In the genomic region with DNA sequence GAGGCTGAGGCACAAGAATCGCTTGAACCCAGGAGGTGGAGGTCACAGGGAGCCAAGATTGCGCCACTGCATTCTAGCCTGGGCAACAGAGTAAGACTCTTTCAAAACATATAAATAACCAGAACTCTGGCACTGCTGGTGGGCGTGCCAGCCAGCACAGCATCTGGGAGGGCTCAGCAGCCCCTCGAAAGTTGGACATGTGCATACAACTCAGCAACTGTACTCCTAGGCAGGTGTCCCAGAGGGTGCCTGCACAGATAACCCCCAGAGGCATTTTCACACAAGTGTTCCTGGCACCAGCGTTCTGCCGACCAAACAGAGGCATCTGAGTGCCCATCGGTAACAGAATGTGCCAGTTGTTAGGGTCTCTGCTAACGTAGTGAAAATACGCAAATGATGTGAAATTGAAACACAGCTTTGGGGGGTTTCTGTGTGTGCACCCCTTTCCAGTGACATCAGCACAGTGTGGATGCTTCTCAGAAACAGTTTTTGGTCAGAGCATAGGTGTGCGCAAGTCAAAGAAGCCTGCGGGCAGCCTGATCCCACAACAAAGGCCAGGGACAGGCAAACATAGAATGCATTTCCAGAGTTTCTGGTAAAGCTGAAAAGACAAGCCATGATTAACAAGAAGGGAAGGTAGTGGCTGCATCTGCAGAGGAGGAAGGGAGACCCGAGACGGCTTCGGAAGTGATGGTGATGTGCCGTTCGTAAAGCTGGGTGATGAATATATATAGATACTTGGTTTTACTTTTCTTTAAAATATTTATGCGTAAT, we compare ENCODE assay signal across 18 cellular contexts.
DNase-seq lines count a peak whose midpoint lies in the region; ATAC-seq and TF ChIP-seq lines count a peak whose summit lies in the region.
"Had no signal": no experiment of that assay in that cellular context is flagged by ENCODE, and none has a peak within 500 bp of the region (broad histone marks: within the 10 kb centered on the region; RNA-seq: fewer than 3 reads in every experiment).

No MANE protein-coding gene starts in this region.

- POLR2A ChIA-PET in activated B cell treated with CpG ODN at 0.5 μM for 24 hours (lab: Charles Lee) = no interaction called here

- ATAC-seq in heart right ventricle = no peak
- ATAC-seq in activated B cell treated with CpG ODN at 0.5 μM for 24 hours (ENCODE audit: low read depth) = no peak
- ATAC-seq in lower lobe of right lung = no peak

- H3K9me3 ChIP-seq in heart right ventricle (no peaks in the 10 kb centered on the region), lower lobe of right lung (no peaks in the 10 kb centered on the region)

- H3K36me3 Mint-ChIP-seq in activated B cell treated with CpG ODN at 0.5 μM for 24 hours (ENCODE audit: low read depth) = no peaks in the 10 kb centered on the region
- H3K36me3 Mint-ChIP-seq in type B pancreatic cell = no peaks in the 10 kb centered on the region
- H3K36me3 Mint-ChIP-seq: CD14-positive monocyte had no signal

- peaks cover 11% of the 10 kb centered on the region for H3K27me3 Mint-ChIP-seq in activated B cell treated with CpG ODN at 0.5 μM for 24 hours
- H3K27me3 Mint-ChIP-seq in type B pancreatic cell = peaks cover 3% of the 10 kb centered on the region

- TF ChIP-seq CTCF in heart right ventricle (IDR thresholded peaks at IDR 0.05) (no peak), activated B cell treated with CpG ODN at 0.5 μM for 24 hours (IDR thresholded peaks at IDR 0.05) (no peak), type B pancreatic cell (conservative IDR thresholded peaks at IDR 0.05) (no peak), lower lobe of right lung (IDR thresholded peaks at IDR 0.05) (no peak)

- H3K4me1 ChIP-seq in heart right ventricle (no peaks in the 10 kb centered on the region), lower lobe of right lung (no peaks in the 10 kb centered on the region)

- no peaks in the 10 kb centered on the region for H3K9me3 Mint-ChIP-seq in activated B cell treated with CpG ODN at 0.5 μM for 24 hours
- H3K9me3 Mint-ChIP-seq in type B pancreatic cell = no peaks in the 10 kb centered on the region

- H3K27me3 ChIP-seq in heart right ventricle (peaks cover 0 to 33% (median 11%) of the 10 kb centered on the region in 7 donors), lower lobe of right lung (ENCODE audit: low read depth) (peaks cover 7% of the 10 kb centered on the region)

- intact Hi-C loops in cardiac septum (cut with DNase I) = no loop called here
- intact Hi-C loops in heart right ventricle (cut with DNase I) = no loop called here
- intact Hi-C loops in activated B cell treated with CpG ODN at 0.5 μM for 24 hours (cut with micrococcal nuclease) = no loop called here
- intact Hi-C loops in lower lobe of right lung (cut with DNase I) = no loop called here

- H3K4me1 Mint-ChIP-seq in activated B cell treated with CpG ODN at 0.5 μM for 24 hours (no peaks in the 10 kb centered on the region), type B pancreatic cell (ENCODE audit: unreplicated experiment) (no peaks in the 10 kb centered on the region)
- H3K4me1 Mint-ChIP-seq: CD14-positive monocyte had no signal

- H3K27ac ChIP-seq in heart right ventricle (no peak overlapping the region), lower lobe of right lung (no peak overlapping the region)

- H3K4me3 ChIP-seq in heart right ventricle (no peak overlapping the region), lower lobe of right lung (no peak overlapping the region)

- DNase-seq in cardiac septum (ENCODE audit: low spot score) (peak; percentile 36), heart right ventricle (no peak), activated B cell treated with CpG ODN at 0.5 μM for 24 hours (peak; percentile 1), mesenteric fat pad (ENCODE audit: low spot score) (peak; percentile 78), type B pancreatic cell (ENCODE audit: extremely low spot score, unreplicated experiment) (peak; percentile 43), hypothalamus (lab: John Stamatoyannopoulos, UW) (no peak), lower lobe of right lung (no peak)
- no peak for DNase-seq in activated CD4-positive, alpha-beta T cell treated with anti-CD3 and anti-CD28 coated beads for 4 hours
- DNase-seq: ACHN, AML-193, HCEC 1CT, NCI-H1436, NCI-H2029, NCI-H2171, NCI-H446, NCI-H69, SHP77 treated with DMSO at 0.1 percent for 48 hours had no signal

- no peak overlapping the region for H3K4me3 Mint-ChIP-seq in activated B cell treated with CpG ODN at 0.5 μM for 24 hours
- no peak overlapping the region for H3K4me3 Mint-ChIP-seq in type B pancreatic cell
- H3K4me3 Mint-ChIP-seq: CD14-positive monocyte had no signal

- CTCF ChIA-PET in activated B cell treated with CpG ODN at 0.5 μM for 24 hours (lab: Charles Lee) = no interaction called here

- H3K36me3 ChIP-seq in heart right ventricle = no peaks in the 10 kb centered on the region
- H3K36me3 ChIP-seq in lower lobe of right lung = no peaks in the 10 kb centered on the region

- 82 to 86% methylated on average over 17 of the region's 17 CpGs for WGBS in heart right ventricle, 2 donors

- H3K27ac Mint-ChIP-seq in activated B cell treated with CpG ODN at 0.5 μM for 24 hours (no peak overlapping the region), type B pancreatic cell (no peak overlapping the region)
- H3K27ac Mint-ChIP-seq: CD14-positive monocyte had no signal

Comparison
In these comparisons a context has a peak if more than half of its experiments do, and no peak if none do; other contexts are left out.
1. DNase-seq: peak in cardiac septum (single experiment), activated B cell treated with CpG ODN at 0.5 μM for 24 hours (single experiment), mesenteric fat pad (single experiment) and type B pancreatic cell (single experiment); none in heart right ventricle (0 of 2), hypothalamus (0 of 51), lower lobe of right lung (single experiment) and activated CD4-positive, alpha-beta T cell treated with anti-CD3 and anti-CD28 coated beads for 4 hours (0 of 2).